In genomic region chr20:46151936-46152335, GRCh38 we compare ENCODE assay signal across 8 cellular contexts. TPM values are rescaled to one million over a fixed set of nuclear protein-coding genes. Genes with fewer than 3 reads are reported as not detected.
DNase-seq lines count a peak whose midpoint lies in the region; ATAC-seq and TF ChIP-seq lines count a peak whose summit lies in the region.

No MANE protein-coding gene starts in this region.

- H3K27me3 Mint-ChIP-seq in activated CD8-positive, alpha-beta T cell treated with anti-CD3 and anti-CD28 coated beads, Interleukin-2, amount 10 ng/mL, durations not matched to agents 7 days and 5 days (ENCODE audit: low read depth), result peaks cover 4% of the 10 kb centered on the region
- peaks cover 5% of the 10 kb centered on the region for H3K27me3 Mint-ChIP-seq in neural crest cell (ENCODE audit: low read depth)

- no peak for ATAC-seq in activated CD8-positive, alpha-beta T cell treated with anti-CD3 and anti-CD28 coated beads, Interleukin-2, amount 10 ng/mL, durations not matched to agents 7 days and 5 days
- ATAC-seq in left ventricle myocardium superior, result no peak

- no peaks in the 10 kb centered on the region for H3K9me3 ChIP-seq in prostate gland

- no peak overlapping the region for H3K4me3 Mint-ChIP-seq in activated CD8-positive, alpha-beta T cell treated with anti-CD3 and anti-CD28 coated beads, Interleukin-2, amount 10 ng/mL, durations not matched to agents 7 days and 5 days
- no peak overlapping the region for H3K4me3 Mint-ChIP-seq in neural crest cell

- POLR2A ChIA-PET in activated CD8-positive, alpha-beta T cell treated with anti-CD3 and anti-CD28 coated beads, Interleukin-2, amount 10 ng/mL, durations not matched to agents 7 days and 5 days (lab: Charles Lee), result no interaction called here

- intact Hi-C loops in prostate gland (cut with DNase I), result no loop called here
- intact Hi-C loops in lower leg skin (cut with DNase I; ENCODE audit: low total_unique reads), result no loop called here
- intact Hi-C loops in left ventricle myocardium superior (cut with micrococcal nuclease), result no loop called here

- no peak overlapping the region for H3K4me3 ChIP-seq in H7 (ENCODE audit: insufficient read depth, low read depth, low read length)
- H3K4me3 ChIP-seq in prostate gland, result no peak overlapping the region
- H3K4me3 ChIP-seq in lower leg skin (ENCODE audit: low read depth, poor library complexity, severe bottlenecking), result no peak overlapping the region

- DNase-seq in DMS53 (lab: John Stamatoyannopoulos, UW) (peak; percentile 53), DMS53 treated with DMSO at 0.1 percent for 48 hours (lab: John Stamatoyannopoulos, UW; ENCODE audit: unreplicated experiment) (no peak), H7 (peak; percentile 93), neural crest cell (ENCODE audit: low read depth, low spot score) (no peak), prostate gland (ENCODE audit: low spot score) (no peak), lower leg skin (ENCODE audit: low spot score in 2 of 2) (no peak), left ventricle myocardium superior (no peak)
- DNase-seq in activated CD8-positive, alpha-beta T cell treated with anti-CD3 and anti-CD28 coated beads, Interleukin-2, amount 10 ng/mL, durations not matched to agents 7 days and 5 days, result peak; percentile 35

- 84% methylated on average over 7 of the region's 7 CpGs for WGBS in prostate gland
- WGBS in lower leg skin, 2 donors, result 79 to 81% methylated on average over 6 to 7 of the region's 7 CpGs

- no peak overlapping the region for H3K27ac ChIP-seq in prostate gland

- H3K27me3 ChIP-seq in H7 (ENCODE audit: control insufficient read depth, insufficient read depth, low read length) (no peaks in the 10 kb centered on the region), prostate gland (replicated peaks; ENCODE audit: insufficient read depth) (no peaks in the 10 kb centered on the region)

- H3K4me1 ChIP-seq in prostate gland (replicated peaks), result no peaks in the 10 kb centered on the region

- no peak overlapping the region for H3K27ac Mint-ChIP-seq in activated CD8-positive, alpha-beta T cell treated with anti-CD3 and anti-CD28 coated beads, Interleukin-2, amount 10 ng/mL, durations not matched to agents 7 days and 5 days
- H3K27ac Mint-ChIP-seq in neural crest cell (ENCODE audit: unreplicated experiment), result no peak overlapping the region

- no peaks in the 10 kb centered on the region for H3K9me3 Mint-ChIP-seq in activated CD8-positive, alpha-beta T cell treated with anti-CD3 and anti-CD28 coated beads, Interleukin-2, amount 10 ng/mL, durations not matched to agents 7 days and 5 days (ENCODE audit: insufficient read depth)
- H3K9me3 Mint-ChIP-seq in neural crest cell, result no peaks in the 10 kb centered on the region

- CTCF ChIA-PET in activated CD8-positive, alpha-beta T cell treated with anti-CD3 and anti-CD28 coated beads, Interleukin-2, amount 10 ng/mL, durations not matched to agents 7 days and 5 days (lab: Charles Lee), result no interaction called here

- no peaks in the 10 kb centered on the region for H3K36me3 Mint-ChIP-seq in activated CD8-positive, alpha-beta T cell treated with anti-CD3 and anti-CD28 coated beads, Interleukin-2, amount 10 ng/mL, durations not matched to agents 7 days and 5 days (ENCODE audit: low read depth)
- no peaks in the 10 kb centered on the region for H3K36me3 Mint-ChIP-seq in neural crest cell (ENCODE audit: low read depth)

- TF ChIP-seq CTCF in neural crest cell (conservative IDR thresholded peaks at IDR 0.05) (peak; percentile 47), prostate gland (IDR thresholded peaks at IDR 0.05) (no peak), lower leg skin (IDR thresholded peaks at IDR 0.05) (no peak)

- TF ChIP-seq POLR2A in prostate gland (IDR thresholded peaks at IDR 0.05) (no peak), lower leg skin (IDR thresholded peaks at IDR 0.05) (no peak)

- H3K4me1 Mint-ChIP-seq in activated CD8-positive, alpha-beta T cell treated with anti-CD3 and anti-CD28 coated beads, Interleukin-2, amount 10 ng/mL, durations not matched to agents 7 days and 5 days (ENCODE audit: low read depth), result no peaks in the 10 kb centered on the region
- no peaks in the 10 kb centered on the region for H3K4me1 Mint-ChIP-seq in neural crest cell

- H3K36me3 ChIP-seq in H7 (replicated peaks; ENCODE audit: control insufficient read depth, insufficient read depth, low read length), result no peaks in the 10 kb centered on the region
- H3K36me3 ChIP-seq in prostate gland, result no peaks in the 10 kb centered on the region

RNA-seq across cellular contexts. Expression of gene CD40, which starts 33.8 kb away (rescaled TPM):
- 8.2 and 8.8 TPM in 2 replicates for total RNA-seq in H7 (2014; rRNA removed; shearing (Covaris generic))
- total RNA-seq in activated CD8-positive, alpha-beta T cell treated with anti-CD3 and anti-CD28 coated beads, Interleukin-2, amount 10 ng/mL, durations not matched to agents 7 days and 5 days, result 1 to 10 TPM in 1 of 2 experiments, under 1 TPM in 1; 0.94 to 1.0 TPM
- 4.2 and 4.8 TPM in 2 replicates for total RNA-seq in neural crest cell
- total RNA-seq in prostate gland, result 10 to 100 TPM; 16.9 to 27.1 TPM
- 10 to 100 TPM; 12.0 to 17.5 (median 15.9) TPM for total RNA-seq in lower leg skin
- total RNA-seq in left ventricle myocardium superior, result 6.7 TPM

Comparison
In these comparisons a context has a peak if more than half of its experiments do, and no peak if none do; other contexts are left out.
1. DNase-seq: peak in DMS53 (single experiment), H7 (single experiment) and activated CD8-positive, alpha-beta T cell treated with anti-CD3 and anti-CD28 coated beads, Interleukin-2, amount 10 ng/mL, durations not matched to agents 7 days and 5 days (single experiment); none in DMS53 treated with DMSO at 0.1 percent for 48 hours (single experiment), neural crest cell (single experiment), prostate gland (single experiment), lower leg skin (0 of 2) and left ventricle myocardium superior (single experiment).